In genomic region chr1:55196433-55197035, GRCh38 we compare ENCODE assay signal across 16 cellular contexts. TPM values are rescaled to one million over a fixed set of nuclear protein-coding genes. Genes with fewer than 3 reads are reported as not detected.
DNase-seq lines count a peak whose midpoint lies in the region; ATAC-seq, FAIRE-seq and TF ChIP-seq lines count a peak whose summit lies in the region.
"Had no signal": no experiment of that assay in that cellular context is flagged by ENCODE, and none has a peak within 500 bp of the region (broad histone marks: within the 10 kb centered on the region; RNA-seq: fewer than 3 reads in every experiment).

No MANE protein-coding gene starts in this region.

- H3K4me2 ChIP-seq in SK-N-SH: no peak overlapping the region
- no peak overlapping the region for H3K4me2 ChIP-seq in H1 (ENCODE audit: insufficient read depth in 1 of 2, low read depth in 2 of 2, low read length in 2 of 2)

- H3K36me3 ChIP-seq in SK-N-SH (replicated peaks in 1 of 2; ENCODE audit: control insufficient read depth in 1 of 2, insufficient read depth in 2 of 2, low read length in 1 of 2) (peaks cover 4 to 7% of the 10 kb centered on the region in 2 experiments), H1 (ENCODE audit: control insufficient read depth in 2 of 4, insufficient read depth in 4 of 4, low read length in 3 of 4) (peaks cover 0 to 3% (median 0%) of the 10 kb centered on the region in 4 experiments; a peak in 1 of 8 replicates)
- H3K36me3 ChIP-seq: brain microvascular endothelial cell, vagina had no signal

- no peaks in the 10 kb centered on the region for H3F3A ChIP-seq in SK-N-SH (replicated peaks; ENCODE audit: insufficient read depth)

- no peak overlapping the region for H2AFZ ChIP-seq in SK-N-SH (ENCODE audit: low read depth)
- no peak overlapping the region for H2AFZ ChIP-seq in H1 (ENCODE audit: low read length)

- H4K5ac ChIP-seq in H1 (ENCODE audit: insufficient read length, low read depth, low read length): no peak overlapping the region

- no peak overlapping the region for H2BK15ac ChIP-seq in H1 (ENCODE audit: low read length)

- ATAC-seq in SK-N-SH treated with all-trans-retinoic acid at 6 μM for 48 hours (no peak), natural killer cell (no peak), HG02610 (IDR thresholded peaks at IDR 0.05; ENCODE audit: unreplicated experiment) (no peak), GM18861 (IDR thresholded peaks at IDR 0.05; ENCODE audit: unreplicated experiment) (no peak)

- no peak overlapping the region for H4K8ac ChIP-seq in H1 (ENCODE audit: extremely low read depth, insufficient read depth, low read length)

- H3K4ac ChIP-seq in H1 (replicated peaks; ENCODE audit: insufficient read length, low read depth, low read length): no peak overlapping the region

- H3K23me2 ChIP-seq in H1 (ENCODE audit: low read depth, low read length): no peaks in the 10 kb centered on the region

- H3K9me3 ChIP-seq in SK-N-SH (no peaks in the 10 kb centered on the region), H1 (ENCODE audit: insufficient read depth in 2 of 2, low read depth in 1 of 2, low read length in 1 of 2) (no peaks in the 10 kb centered on the region; a peak in 1 of 4 replicates)
- H3K9me3 ChIP-seq: vagina had no signal

- no peak overlapping the region for H4K91ac ChIP-seq in H1 (replicated peaks; ENCODE audit: insufficient read length, low read length)

- no peaks in the 10 kb centered on the region for H3K27me3 Mint-ChIP-seq in natural killer cell (ENCODE audit: low read depth in 2 of 2)

- no peaks in the 10 kb centered on the region for H3K9me2 ChIP-seq in SK-N-SH

- no peak overlapping the region for H2AK5ac ChIP-seq in H1 (ENCODE audit: low read depth, low read length)

- POLR2A ChIA-PET in SK-N-SH (lab: Yijun Ruan, JAX): no interaction called here
- POLR2A ChIA-PET in H1 (lab: Charles Lee; ENCODE audit: partially characterized antibody): interaction anchor here (1.3 kb wide), 2 partner anchors 16 to 19 kb away, joined by 3 to 4 read pairs; partner anchors contain the start of gene USP24

- no peak for FAIRE-seq in H1 (lab: Jason Lieb, UNC)

- no peak overlapping the region for H2BK5ac ChIP-seq in H1 (ENCODE audit: low read depth, low read length)

- H2BK12ac ChIP-seq in H1 (ENCODE audit: low read depth, low read length): no peak overlapping the region

- no peaks in the 10 kb centered on the region for H3K27me3 ChIP-seq in SK-N-SH (ENCODE audit: insufficient read depth)
- peaks cover 0 to 1% (median 0%) of the 10 kb centered on the region in 4 experiments; a peak in 1 of 7 replicates for H3K27me3 ChIP-seq in H1 (replicated peaks in 1 of 4; ENCODE audit: control insufficient read depth in 3 of 4, extremely low read depth in 1 of 4, insufficient read depth in 3 of 4, low read length in 3 of 4)
- H3K27me3 ChIP-seq: brain microvascular endothelial cell, vagina had no signal

- TF ChIP-seq CTCF in SK-N-SH (IDR thresholded peaks at IDR 0.05) (no peak), H1 (IDR thresholded peaks at IDR 0.05; ENCODE audit: control extremely low read depth in 1 of 3, insufficient read depth in 1 of 3, low read depth in 1 of 3, low read length in 3 of 3) (no peak), natural killer cell (IDR thresholded peaks at IDR 0.05) (no peak)

- peaks cover 12% of the 10 kb centered on the region; the same call in 1 of the 2 replicates for H4K20me1 ChIP-seq in SK-N-SH (ENCODE audit: insufficient read depth)
- H4K20me1 ChIP-seq in H1 (replicated peaks in 1 of 2; ENCODE audit: control insufficient read depth in 1 of 2, insufficient read depth in 2 of 2, low read length in 2 of 2): peaks cover under 1 to 4% of the 10 kb centered on the region in 2 experiments

- no peak for TF ChIP-seq RAD21 in SK-N-SH (IDR thresholded peaks at IDR 0.05; ENCODE audit: low read length)
- no peak for TF ChIP-seq RAD21 in H1 (IDR thresholded peaks at IDR 0.05 in 1 of 2, conservative IDR thresholded peaks at IDR 0.05 in 1 of 2; ENCODE audit: low read depth in 2 of 2, low read length in 2 of 2)

- peaks cover 0 to 2% of the 10 kb centered on the region in 2 experiments; a peak in 2 of 4 replicates for H3K4me1 ChIP-seq in SK-N-SH (ENCODE audit: control insufficient read depth in 1 of 2, insufficient read depth in 2 of 2, low read depth in 1 of 2, low read length in 1 of 2)
- no peaks in the 10 kb centered on the region; a peak in 2 of 7 replicates for H3K4me1 ChIP-seq in H1 (replicated peaks in 1 of 4; ENCODE audit: control insufficient read depth in 3 of 4, insufficient read depth in 4 of 4, low read length in 3 of 4)

- no peak overlapping the region for H3K56ac ChIP-seq in H1 (replicated peaks; ENCODE audit: insufficient read length, low read depth, low read length)

- peaks cover 87 to 95% of the 10 kb centered on the region in 2 donors for H3K4me1 Mint-ChIP-seq in natural killer cell

- TF ChIP-seq EP300 in SK-N-SH (IDR thresholded peaks at IDR 0.05; ENCODE audit: borderline replicate concordance in 1 of 2, low read depth in 1 of 2, low read length in 1 of 2) (no peak), H1 (IDR thresholded peaks at IDR 0.05; ENCODE audit: borderline replicate concordance in 1 of 2, low read depth in 2 of 2, low read length in 2 of 2) (no peak)

- H3K9me3 Mint-ChIP-seq in natural killer cell: no peaks in the 10 kb centered on the region

- no peak overlapping the region for H2BK120ac ChIP-seq in H1 (replicated peaks; ENCODE audit: low read depth, low read length)

- DNase-seq in SK-N-SH: no peak
- DNase-seq in M059J (ENCODE audit: low read depth): peak; percentile 31
- no peak for DNase-seq in H1 (ENCODE audit: low read depth in 1 of 2, low spot score in 2 of 2)
- DNase-seq in natural killer cell: no peak
- DNase-seq in hippocampal formation (lab: John Stamatoyannopoulos, UW): no peak
- DNase-seq: brain microvascular endothelial cell, DND-41, glutamatergic neuron, NCI-H1417, NCI-H524 treated with DMSO at 0.1 percent for 48 hours, occipital lobe had no signal

- H3K4me3 Mint-ChIP-seq in natural killer cell: no peak overlapping the region

- no peak overlapping the region for H3K4me3 ChIP-seq in SK-N-SH (ENCODE audit: low read depth in 2 of 2, low read length in 1 of 2)
- no peak overlapping the region for H3K4me3 ChIP-seq in H1 (ENCODE audit: extremely low read depth in 1 of 4, insufficient read depth in 2 of 4, low read depth in 3 of 4, low read length in 4 of 4)
- H3K4me3 ChIP-seq: vagina had no signal

- H3K9ac ChIP-seq in SK-N-SH (no peak overlapping the region), H1 (replicated peaks in 1 of 4; ENCODE audit: extremely low read depth in 1 of 4, low read depth in 3 of 4, low read length in 3 of 4) (no peak overlapping the region)

- H3K27ac ChIP-seq in SK-N-SH (ENCODE audit: low read depth in 2 of 2, low read length in 1 of 2) (no peak overlapping the region), H1 (ENCODE audit: low read depth, low read length) (no peak overlapping the region)
- H3K27ac ChIP-seq: brain microvascular endothelial cell, vagina, VCaP had no signal

- peak overlapping the region; percentile 38 for H3K23ac ChIP-seq in H1 (ENCODE audit: insufficient read length)

- H3K14ac ChIP-seq in H1 (ENCODE audit: insufficient read length): no peak overlapping the region

- H3K79me1 ChIP-seq in H1 (ENCODE audit: low read depth, low read length): peaks cover 2% of the 10 kb centered on the region; the same call in 1 of the 2 replicates

- no peak for TF ChIP-seq POLR2A in H1 (IDR thresholded peaks at IDR 0.05; ENCODE audit: control extremely low read depth in 1 of 2, low read depth in 2 of 2, low read length in 2 of 2)

- intact Hi-C loops in natural killer cell (cut with micrococcal nuclease): no loop called here

- no peaks in the 10 kb centered on the region for H3K36me3 Mint-ChIP-seq in natural killer cell

- peak overlapping the region; percentile 50 to 82 for H3K27ac Mint-ChIP-seq in natural killer cell

- H3K18ac ChIP-seq in H1 (ENCODE audit: extremely low read depth, low read length): no peak overlapping the region

- WGBS in SK-N-SH (ENCODE audit: low lambda C conversion rate): 93% methylated on average over 5 of the region's 5 CpGs
- 93% methylated on average over 5 of the region's 5 CpGs; no CpG with 5 or more reads in 1 of the 2 experiments for whole genome bisulfite sequencing in H1 (ENCODE audit: extremely low coverage in 1 of 2, insufficient coverage in 1 of 2, insufficient read length in 1 of 2, insufficient replicate concordance in 2 of 2, low coverage in 1 of 2, low lambda C conversion rate in 2 of 2, missing lambda C conversion rate in 1 of 2), 2 experiments

- CTCF ChIA-PET in SK-N-SH (lab: Yijun Ruan, JAX): interaction anchor here (1.3 kb wide), 1 partner anchor 13 kb away, joined by 3 read pairs; no protein-coding TSS in a partner anchor
- CTCF ChIA-PET in H1 (lab: Charles Lee; ENCODE audit: partially characterized antibody): interaction anchor here (1.4 to 1.6 kb wide), 2 partner anchors 9 to 12 kb away, joined by 3 to 4 read pairs; no protein-coding TSS in a partner anchor

- no peak overlapping the region for H2BK20ac ChIP-seq in H1 (ENCODE audit: low read length)

- peaks cover 94% of the 10 kb centered on the region for H3K79me2 ChIP-seq in SK-N-SH (ENCODE audit: insufficient read depth)
- peaks cover 0 to 66% of the 10 kb centered on the region in 2 experiments; a peak in 2 of 4 replicates for H3K79me2 ChIP-seq in H1 (ENCODE audit: control insufficient read depth in 1 of 2, insufficient read depth in 2 of 2, low read length in 2 of 2)

TF ChIP-seq in SK-N-SH treated with all-trans-retinoic acid at 6 μM for 48 hours, 23 proteins besides CTCF, POLR2A, EP300 and RAD21:
- TF ChIP-seq ISL1 (CRISPR knock-in tag; IDR thresholded peaks at IDR 0.05): peak; percentile 11; the same call in 1 of the 2 replicates
- no peak for TF ChIP-seq ZNF565 (CRISPR knock-in tag; conservative IDR thresholded peaks at IDR 0.05; ENCODE audit: low read depth)
TF ChIP-seq in SK-N-SH treated with all-trans-retinoic acid at 6 μM for 48 hours: peak in this region for 1.

TF ChIP-seq in SK-N-SH, 30 proteins besides CTCF, POLR2A, EP300 and RAD21 (continues in another document):
- TF ChIP-seq FOXJ3 (CRISPR knock-in tag; IDR thresholded peaks at IDR 0.05): no peak

TF ChIP-seq in H1, 55 proteins besides CTCF, POLR2A, EP300 and RAD21 (continues in another document):
- no peak for TF ChIP-seq JUN (IDR thresholded peaks at IDR 0.05; ENCODE audit: low read depth, low read length)

RNA-seq across cellular contexts. Expression of gene USP24, which starts 18.6 kb away (rescaled TPM):
- 8.1 and 8.7 TPM in 2 replicates for polyA plus RNA-seq in SK-N-SH (2012; rRNA removed)
- 5.6 and 6.2 TPM in 2 replicates for polyA plus RNA-seq in SK-N-SH (2012; cell fraction: cytosol; rRNA removed)
- polyA plus RNA-seq in SK-N-SH (2012; cell fraction: nucleus; rRNA removed): 20.9 and 31.1 TPM in 2 replicates
- 17.1 and 22.8 TPM in 2 replicates for total RNA-seq in M059J (2014; rRNA removed; shearing (Covaris generic))
- total RNA-seq in H1 (2021; fragmentation: NEBNext Ultra II Directional; extraction: Animal tissue kit (Norgen Biotek cat#: 25700)): 33.8 and 34.6 TPM in 2 replicates
- 7.4 and 11.1 TPM in 2 replicates for polyA plus RNA-seq in H1 (2011; rRNA removed)
- polyA plus RNA-seq in H1 (2011; cell fraction: cytosol; rRNA removed): 10.1 TPM
- polyA plus RNA-seq in H1 (2011; cell fraction: nucleus; rRNA removed): 13.1 TPM
- polyA plus RNA-seq in H1 (2012, experiment 1 of 2): 16.1 to 24.1 TPM (median 16.9 TPM) in 4 replicates
- polyA plus RNA-seq in H1 (2012, experiment 2 of 2): 1.0 TPM
- 12.8 TPM for polyA plus RNA-seq in H1 (2013, experiment 1 of 2)
- polyA plus RNA-seq in H1 (2013, experiment 2 of 2): 11.4 TPM
- polyA minus RNA-seq in H1 (2011; rRNA and poly(A)+ RNA removed): 50.1 and 60.4 TPM in 2 replicates
- polyA minus RNA-seq in H1 (2011; cell fraction: cytosol; rRNA and poly(A)+ RNA removed): 25.6 TPM
- polyA minus RNA-seq in H1 (2011; cell fraction: nucleus; rRNA and poly(A)+ RNA removed): 64.3 TPM
- total RNA-seq in natural killer cell: 100 to 1,000 TPM; 155 TPM
